ENCODE assay signal across 20 cellular contexts in genomic region chr2:85477884-85478283, GRCh38. TPM values are rescaled to one million over a fixed set of nuclear protein-coding genes. Genes with fewer than 3 reads are reported as not detected.
DNase-seq lines count a peak whose midpoint lies in the region; ATAC-seq, FAIRE-seq and TF ChIP-seq lines count a peak whose summit lies in the region.
"Had no signal": no experiment of that assay in that cellular context is flagged by ENCODE, and none has a peak within 500 bp of the region (broad histone marks: within the 10 kb centered on the region; RNA-seq: fewer than 3 reads in every experiment).

No MANE protein-coding gene starts in this region.

- H3K9me3 ChIP-seq in HepG2 (ENCODE audit: low read length) (no peaks in the 10 kb centered on the region), right lobe of liver (no peaks in the 10 kb centered on the region), Panc1 (ENCODE audit: control insufficient read depth, insufficient read depth, low read depth, low read length) (no peaks in the 10 kb centered on the region), heart right ventricle (no peaks in the 10 kb centered on the region)
- H3K9me3 ChIP-seq: A549; BLaER1 treated with 17β-estradiol and CSF1 and Interleukin-3, amounts not matched to agents 10 nM and 100 nM; Caco-2 had no signal

- POLR2A ChIA-PET in HepG2 (lab: Yijun Ruan, JAX) (interaction anchor here (3.0 to 3.3 kb wide), 2 partner anchors 58 to 61 kb away, joined by 25 to 30 read pairs; partner anchors contain the start of genes MAT2A and SH2D6), Panc1 (lab: Charles Lee) (no interaction called here)

- TF ChIP-seq RAD21 in HepG2 (CRISPR knock-in tag; IDR thresholded peaks at IDR 0.05): no peak

- H3K4me2 ChIP-seq in HepG2 (ENCODE audit: low read depth, low read length): no peak overlapping the region
- H3K4me2 ChIP-seq: A549; BLaER1 treated with 17β-estradiol and CSF1 and Interleukin-3, amounts not matched to agents 10 nM and 100 nM had no signal

- CTCF ChIA-PET in HepG2 (lab: Yijun Ruan, JAX; ENCODE audit: low intra/inter-chr PET ratio, low total read pairs) (no interaction called here), Panc1 (lab: Charles Lee) (no interaction called here)

- H3K4me3 ChIP-seq in HepG2 (replicated peaks in 1 of 3; ENCODE audit: insufficient read depth in 1 of 3, low read depth in 2 of 3, low read length in 3 of 3) (no peak overlapping the region), right lobe of liver (no peak overlapping the region), Panc1 (ENCODE audit: low read depth in 2 of 2, low read length in 2 of 2) (no peak overlapping the region), heart right ventricle (no peak overlapping the region)
- H3K4me3 ChIP-seq: A549; BLaER1 treated with 17β-estradiol and CSF1 and Interleukin-3, amounts not matched to agents 10 nM and 100 nM had no signal

- no peak for FAIRE-seq in HepG2 (lab: Jason Lieb, UNC)
- FAIRE-seq: A549, D721Med, G401.6, GM12891, GM19239 had no signal

- TF ChIP-seq EP300 in HepG2 (IDR thresholded peaks at IDR 0.05; ENCODE audit: low read depth in 2 of 2, low read length in 2 of 2) (no peak), HepG2 (CRISPR knock-in tag; IDR thresholded peaks at IDR 0.05; ENCODE audit: borderline replicate concordance) (no peak)

- H2AFZ ChIP-seq in HepG2 (ENCODE audit: low read length): no peak overlapping the region

- in situ Hi-C loops in HepG2 (cut with HindIII; ENCODE audit: extremely low pct_ligation_motif_present, low pct_unique_long_range_greater_than_20kb) (no loop called here), Panc1 (cut with HindIII; ENCODE audit: low pct_unique_long_range_greater_than_20kb, low sequenced_read_pairs) (no loop called here)

- 85% methylated on average over 2 of the region's 2 CpGs for WGBS in HepG2 (ENCODE audit: low lambda C conversion rate)
- 100% methylated on average over 2 of the region's 2 CpGs for WGBS in right lobe of liver (ENCODE audit: insufficient coverage, low coverage, low lambda C conversion rate, missing lambda C conversion rate)
- WGBS in heart right ventricle, 2 donors: 92 to 94% methylated on average over 2 of the region's 2 CpGs

- ATAC-seq in HepG2: no peak
- no peak for ATAC-seq in right lobe of liver
- no peak for ATAC-seq in Panc1
- ATAC-seq in heart right ventricle: no peak
- ATAC-seq: A549; CD8-positive, alpha-beta T cell had no signal

- DNase-seq in HepG2 (ENCODE audit: low spot score) (no peak), right lobe of liver (no peak), Panc1 (ENCODE audit: low read depth, low spot score) (no peak), heart right ventricle (no peak), posterior vena cava (ENCODE audit: low spot score) (no peak)
- DNase-seq: AML-193; Caco-2; Calu3; CD4-positive, alpha-beta T cell; CD8-positive, alpha-beta T cell; DMS79 treated with DMSO at 0.1 percent for 48 hours; GF-D8 had no signal

- H4K20me1 ChIP-seq in HepG2 (ENCODE audit: insufficient read depth, low read length): no peaks in the 10 kb centered on the region
- H4K20me1 ChIP-seq: BLaER1 treated with 17β-estradiol and CSF1 and Interleukin-3, amounts not matched to agents 10 nM and 100 nM had no signal

- H3K4me1 ChIP-seq in HepG2 (ENCODE audit: insufficient read depth, low read length) (peaks cover 34% of the 10 kb centered on the region), right lobe of liver (peaks cover 0 to 35% (median 8%) of the 10 kb centered on the region in 4 donors), Panc1 (ENCODE audit: control insufficient read depth, insufficient read depth, low read length) (peaks cover 5% of the 10 kb centered on the region; the same call in 1 of the 2 replicates), heart right ventricle (peaks cover 0 to 10% (median 0%) of the 10 kb centered on the region in 9 donors)

- H3K36me3 ChIP-seq in HepG2 (replicated peaks in 1 of 2; ENCODE audit: control insufficient read depth in 1 of 2, insufficient read depth in 2 of 2, low read length in 2 of 2) (no peaks in the 10 kb centered on the region), right lobe of liver (no peaks in the 10 kb centered on the region), Panc1 (ENCODE audit: control insufficient read depth, insufficient read depth, low read length) (no peaks in the 10 kb centered on the region), heart right ventricle (no peaks in the 10 kb centered on the region)
- H3K36me3 ChIP-seq: BLaER1 treated with 17β-estradiol and CSF1 and Interleukin-3, amounts not matched to agents 10 nM and 100 nM had no signal

- TF ChIP-seq POLR2A in HepG2 (IDR thresholded peaks at IDR 0.05; ENCODE audit: insufficient read depth in 1 of 2, low read depth in 2 of 2, low read length in 2 of 2) (no peak), right lobe of liver (IDR thresholded peaks at IDR 0.05) (no peak)

- no peaks in the 10 kb centered on the region for H3K79me2 ChIP-seq in HepG2 (ENCODE audit: insufficient read depth, low read length)

- H3K27me3 ChIP-seq in HepG2 (ENCODE audit: control insufficient read depth in 1 of 2, insufficient read depth in 2 of 2, low read length in 2 of 2) (no peaks in the 10 kb centered on the region), right lobe of liver (no peaks in the 10 kb centered on the region), Panc1 (ENCODE audit: control insufficient read depth, insufficient read depth, low read length) (no peaks in the 10 kb centered on the region), heart right ventricle (no peaks in the 10 kb centered on the region)
- H3K27me3 ChIP-seq: BLaER1 treated with 17β-estradiol and CSF1 and Interleukin-3, amounts not matched to agents 10 nM and 100 nM had no signal

- BruUV-seq in HepG2 (replicated peaks; lab: Mats Ljungman, UMichigan) (no TSS peak), Panc1 (replicated peaks; lab: Mats Ljungman, UMichigan) (no TSS peak)

- intact Hi-C loops in HepG2 (cut with micrococcal nuclease; ENCODE audit: unreplicated experiment): no loop called here
- intact Hi-C loops in right lobe of liver (cut with DNase I): no loop called here
- intact Hi-C loops in Panc1 (cut with micrococcal nuclease; ENCODE audit: unreplicated experiment): no loop called here
- intact Hi-C loops in heart right ventricle (cut with DNase I): no loop called here
- intact Hi-C loops in posterior vena cava (cut with DNase I): no loop called here

- H3K27ac ChIP-seq in HepG2 (ENCODE audit: extremely low read length, insufficient read depth, low read length) (no peak overlapping the region), right lobe of liver (no peak overlapping the region), Panc1 (ENCODE audit: low read length) (peak overlapping the region; percentile 55; the same call in 1 of the 2 replicates), heart right ventricle (no peak overlapping the region)
- H3K27ac ChIP-seq: 22Rv1; BLaER1 treated with 17β-estradiol and CSF1 and Interleukin-3, amounts not matched to agents 10 nM and 100 nM; C4-2B had no signal

- TF ChIP-seq CTCF in HepG2 (CRISPR knock-in tag; IDR thresholded peaks at IDR 0.05) (no peak), right lobe of liver (IDR thresholded peaks at IDR 0.05) (no peak), Panc1 (IDR thresholded peaks at IDR 0.05) (no peak), heart right ventricle (IDR thresholded peaks at IDR 0.05) (no peak)

- H3K9ac ChIP-seq in HepG2 (ENCODE audit: insufficient read depth, low read depth, low read length): no peak overlapping the region
- H3K9ac ChIP-seq: BLaER1 treated with 17β-estradiol and CSF1 and Interleukin-3, amounts not matched to agents 10 nM and 100 nM had no signal

TF ChIP-seq in HepG2, 621 proteins besides CTCF, POLR2A, EP300 and RAD21:
- TF ChIP-seq ATF7 (IDR thresholded peaks at IDR 0.05) (peak; percentile 62; the same call in 1 of the 2 replicates), ATF7 (CRISPR knock-in tag; IDR thresholded peaks at IDR 0.05) (no peak), RXRA (CRISPR knock-in tag; IDR thresholded peaks at IDR 0.05) (no peak), CEBPB (IDR thresholded peaks at IDR 0.05; ENCODE audit: borderline replicate concordance, low read depth, low read length) (peak; percentile 47; the same call in 1 of the 2 replicates)

RNA-seq across cellular contexts. Expression of gene SH2D6, which starts 59.4 kb away (rescaled TPM):
- 0.11 and 0.29 TPM in 2 replicates for total RNA-seq in HepG2 (2016; rRNA removed; fragmentation: Illumina TruSeq; extraction: Trizol)
- total RNA-seq in HepG2 (2016; cell fraction: cytosol; rRNA removed; fragmentation: Illumina TruSeq; extraction: Trizol; ENCODE audit: low read depth): 1.1 and 1.3 TPM in 2 replicates
- total RNA-seq in HepG2 (2016; cell fraction: insoluble cytoplasmic fraction; rRNA removed; fragmentation: Illumina TruSeq; extraction: Trizol): 0.41 TPM in 1 of 2 replicates, not detected in the other
- 1.6 and 1.9 TPM in 2 replicates for total RNA-seq in HepG2 (2016; cell fraction: membrane; rRNA removed; fragmentation: Illumina TruSeq; extraction: Trizol)
- total RNA-seq in HepG2 (2016; cell fraction: nucleus; rRNA removed; fragmentation: Illumina TruSeq; extraction: Trizol): 0.93 and 1.0 TPM in 2 replicates
- polyA plus RNA-seq in HepG2 (2011; rRNA removed): 0.18 and 0.26 TPM in 2 replicates
- polyA plus RNA-seq in HepG2 (2011; cell fraction: cytosol; rRNA removed): 0.08 and 0.21 TPM in 2 replicates
- 0.19 and 0.51 TPM in 2 replicates for polyA plus RNA-seq in HepG2 (2011; cell fraction: nucleus; rRNA removed)
- polyA plus RNA-seq in HepG2 (2012): not detected in 2 replicates
- polyA plus RNA-seq in HepG2 (2016; cell fraction: cytosol; fragmentation: Illumina TruSeq; extraction: Trizol; ENCODE audit: low read depth): not detected in 2 replicates
- polyA plus RNA-seq in HepG2 (2016; cell fraction: insoluble cytoplasmic fraction; fragmentation: Illumina TruSeq; extraction: Trizol; ENCODE audit: low read depth): not detected in 2 replicates
- 0.26 and 0.30 TPM in 2 replicates for polyA plus RNA-seq in HepG2 (2016; cell fraction: membrane; fragmentation: Illumina TruSeq; extraction: Trizol; ENCODE audit: low read depth)
- polyA plus RNA-seq in HepG2 (2016; cell fraction: nucleus; fragmentation: Illumina TruSeq; extraction: Trizol; ENCODE audit: insufficient read depth, low read depth): 1.2 TPM in 1 of 2 replicates, not detected in the other
- polyA minus RNA-seq in HepG2 (2011; rRNA and poly(A)+ RNA removed; ENCODE audit: low replicate concordance): 0.74 and 1.7 TPM in 2 replicates
- polyA minus RNA-seq in HepG2 (2011; cell fraction: cytosol; rRNA and poly(A)+ RNA removed): 0.69 and 1.3 TPM in 2 replicates
- 0.77 and 1.6 TPM in 2 replicates for polyA minus RNA-seq in HepG2 (2011; cell fraction: nucleus; rRNA and poly(A)+ RNA removed)
- total RNA-seq in right lobe of liver: 1 to 10 TPM in 3 of 6 experiments, under 1 TPM in 1, not detected in 2; 0.40 to 3.7 (median 2.3) TPM
- total RNA-seq in Panc1 (2021; ENCODE audit: unreplicated experiment): 3.3 TPM
- polyA plus RNA-seq in Panc1 (2012; ENCODE audit: insufficient read length): 3.3 TPM
- under 1 TPM in 1 of 10 donors, not detected in 9; 0.72 TPM for total RNA-seq in heart right ventricle
- under 1 TPM; 0.06 to 0.51 TPM for polyA plus RNA-seq in heart right ventricle
- not detected for total RNA-seq in posterior vena cava
